In genomic region chr19:48713864-48714755, GRCh38 we compare ENCODE assay signal across 8 cellular contexts. TPM values are rescaled to one million over a fixed set of nuclear protein-coding genes. Genes with fewer than 3 reads are reported as not detected.
DNase-seq lines count a peak whose midpoint lies in the region; TF ChIP-seq lines count a peak whose summit lies in the region.

No MANE protein-coding gene starts in this region.

- peak overlapping the region; percentile 77 for H3K4me3 ChIP-seq in HFF-Myc (replicated peaks; ENCODE audit: low read depth, low read length)
- H3K4me3 ChIP-seq in SK-N-MC: peak overlapping the region; percentile 76

- H3K27ac ChIP-seq in SK-N-MC (peak overlapping the region; percentile 73), temporal lobe (ENCODE audit: low read depth, low read length) (peak overlapping the region; percentile 92)

- H3K36me3 Mint-ChIP-seq in activated naive CD4-positive, alpha-beta T cell treated with anti-CD3 and anti-CD28 coated beads, Interleukin-2, amount 50 U/mL, for 24 hours: peaks cover 1% of the 10 kb centered on the region

- no peak for TF ChIP-seq CTCF in HFF-Myc (IDR thresholded peaks at IDR 0.05; ENCODE audit: low read depth, low read length, missing control alignments)

- H3K4me3 Mint-ChIP-seq in activated naive CD4-positive, alpha-beta T cell treated with anti-CD3 and anti-CD28 coated beads, Interleukin-2, amount 50 U/mL, for 24 hours: peak overlapping the region; percentile 85

- no peaks in the 10 kb centered on the region for H3K9me3 ChIP-seq in SK-N-MC (ENCODE audit: low read depth, low read length)

- DNase-seq in GM04503 (ENCODE audit: low read depth): peak; percentile 97
- peak; percentile 98 for DNase-seq in HFF-Myc (ENCODE audit: extremely low read depth, low read depth)
- peak; percentile 100 for DNase-seq in MV-4-11 (lab: John Stamatoyannopoulos, UW)
- peak; percentile 73 for DNase-seq in SK-N-MC (ENCODE audit: low read depth, low spot score)
- DNase-seq in glomerular visceral epithelial cell (ENCODE audit: extremely low spot score): peak; percentile 100
- DNase-seq in occipital lobe (lab: John Stamatoyannopoulos, UW): peak; percentile 100

- H3K9ac ChIP-seq in SK-N-MC (ENCODE audit: insufficient read length): peak overlapping the region; percentile 68

- H3K27me3 Mint-ChIP-seq in activated naive CD4-positive, alpha-beta T cell treated with anti-CD3 and anti-CD28 coated beads, Interleukin-2, amount 50 U/mL, for 24 hours: no peaks in the 10 kb centered on the region

- peak overlapping the region; percentile 9 for H3K27ac Mint-ChIP-seq in activated naive CD4-positive, alpha-beta T cell treated with anti-CD3 and anti-CD28 coated beads, Interleukin-2, amount 50 U/mL, for 24 hours

- peaks cover 20% of the 10 kb centered on the region for H3K4me1 Mint-ChIP-seq in activated naive CD4-positive, alpha-beta T cell treated with anti-CD3 and anti-CD28 coated beads, Interleukin-2, amount 50 U/mL, for 24 hours

- H3K36me3 ChIP-seq in SK-N-MC (ENCODE audit: insufficient read depth, low read length): peaks cover 5% of the 10 kb centered on the region; the same call in 1 of the 2 replicates

- no peaks in the 10 kb centered on the region for H3K9me3 Mint-ChIP-seq in activated naive CD4-positive, alpha-beta T cell treated with anti-CD3 and anti-CD28 coated beads, Interleukin-2, amount 50 U/mL, for 24 hours

RNA-seq across cellular contexts. Expression of gene MAMSTR, which starts 5.4 kb away (rescaled TPM):
- 0.62 TPM for total RNA-seq in occipital lobe
- 0.74 TPM for total RNA-seq in temporal lobe

RNA-seq across cellular contexts. Expression of gene FUT2, which starts 18.3 kb away (rescaled TPM):
- not detected for total RNA-seq in occipital lobe
- total RNA-seq in temporal lobe: under 0.01 TPM

RNA-seq across cellular contexts. Expression of gene RASIP1, which starts 26.3 kb away (rescaled TPM):
- total RNA-seq in occipital lobe (3.3 TPM), temporal lobe (3.9 TPM)

RNA-seq across cellular contexts. Expression of gene IZUMO1, which starts 32.6 kb away (rescaled TPM):
- 0.16 TPM for total RNA-seq in occipital lobe
- not detected for total RNA-seq in temporal lobe

RNA-seq across cellular contexts. Expression of gene FUT1, which starts 38.3 kb away (rescaled TPM):
- total RNA-seq in occipital lobe (0.47 TPM), temporal lobe (0.49 TPM)

Comparison
In these comparisons a context has a peak if more than half of its experiments do, and no peak if none do; other contexts are left out.
1. Peak in every context shown above with its lines: DNase-seq, H3K4me3 ChIP-seq and H3K27ac ChIP-seq.